ENCODE assay signal across 1 cellular context in the genomic region with DNA sequence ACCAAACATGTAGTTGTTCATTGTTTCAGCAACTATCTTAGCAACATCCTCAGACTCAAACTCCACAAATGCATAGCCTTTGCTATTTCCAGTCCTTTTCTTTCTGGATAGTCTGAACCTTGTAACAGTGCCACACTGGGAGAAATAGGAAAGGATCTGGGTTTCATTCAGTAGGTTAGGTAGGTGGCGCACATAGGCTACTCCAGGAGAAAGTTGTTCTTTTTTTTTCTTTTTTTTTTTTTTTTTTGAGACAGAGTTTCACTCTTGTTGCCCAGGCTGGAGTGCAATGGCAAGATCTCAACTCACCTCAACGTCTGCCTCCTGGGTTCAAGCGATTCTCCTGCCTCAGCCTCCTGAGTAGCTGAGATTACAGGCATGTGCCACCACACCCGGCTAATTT.
TF ChIP-seq lines count a peak whose summit lies in the region.

No MANE protein-coding gene starts in this region.

TF ChIP-seq in A549, 52 proteins besides CTCF, POLR2A, EP300 and RAD21:
- peak; percentile 29; the same call in 2 of the 3 replicates for TF ChIP-seq SMC3 (IDR thresholded peaks at IDR 0.05)
